3 cellular contexts compared by ENCODE assay signal in the genomic region with DNA sequence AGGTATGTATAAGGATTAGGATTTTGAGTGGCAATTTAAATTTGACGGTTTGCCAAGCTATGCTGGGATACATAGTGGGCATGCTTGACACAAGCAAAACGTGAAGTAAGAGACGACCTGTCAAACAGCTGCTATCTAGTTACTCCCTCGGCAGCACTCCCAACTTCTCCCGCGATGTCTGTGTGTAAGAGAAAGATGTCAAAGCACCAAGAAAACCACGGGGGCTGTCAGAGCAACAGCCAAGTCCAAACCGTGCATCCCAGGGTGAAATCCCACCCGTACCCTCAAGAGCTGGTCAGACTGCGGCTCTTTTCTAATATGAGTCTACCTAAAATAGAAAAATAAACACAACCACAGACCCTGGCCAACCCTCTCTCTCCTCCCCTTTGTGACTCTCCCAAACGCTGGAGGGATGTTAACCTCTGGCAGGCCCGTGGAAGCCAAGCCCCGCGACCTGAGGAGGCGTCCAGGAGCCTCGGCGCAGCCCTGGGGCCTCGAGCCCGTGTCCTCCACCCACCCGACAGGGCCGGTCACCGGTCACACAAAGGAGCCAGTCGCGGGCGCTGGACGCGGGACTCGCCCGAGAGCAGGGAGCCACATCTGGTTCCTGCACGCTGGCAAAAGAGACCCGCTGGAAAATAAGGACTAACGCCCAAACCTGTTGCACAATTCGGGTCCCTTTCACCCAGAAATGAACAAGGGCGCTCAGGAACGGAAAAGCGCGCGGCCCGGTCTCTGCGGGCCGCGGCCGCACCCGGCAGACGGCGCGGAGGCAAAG.
TF ChIP-seq lines count a peak whose summit lies in the region.

No MANE protein-coding gene starts in this region.

TF ChIP-seq in HCT116, 20 proteins besides CTCF, POLR2A, EP300 and RAD21:
- TF ChIP-seq SP1 (IDR thresholded peaks at IDR 0.05; ENCODE audit: low read depth) (no peak), POLR2AphosphoS5 (IDR thresholded peaks at IDR 0.05; ENCODE audit: low read depth, low read length) (no peak), JUND (IDR thresholded peaks at IDR 0.05) (no peak), EGR1 (IDR thresholded peaks at IDR 0.05; ENCODE audit: low read depth) (no peak), SIN3A (IDR thresholded peaks at IDR 0.05; ENCODE audit: low read depth) (no peak), SRF (IDR thresholded peaks at IDR 0.05; ENCODE audit: low read depth) (no peak), CBX3 (IDR thresholded peaks at IDR 0.05; ENCODE audit: low read depth) (no peak)
- TF ChIP-seq, protein P1, sequence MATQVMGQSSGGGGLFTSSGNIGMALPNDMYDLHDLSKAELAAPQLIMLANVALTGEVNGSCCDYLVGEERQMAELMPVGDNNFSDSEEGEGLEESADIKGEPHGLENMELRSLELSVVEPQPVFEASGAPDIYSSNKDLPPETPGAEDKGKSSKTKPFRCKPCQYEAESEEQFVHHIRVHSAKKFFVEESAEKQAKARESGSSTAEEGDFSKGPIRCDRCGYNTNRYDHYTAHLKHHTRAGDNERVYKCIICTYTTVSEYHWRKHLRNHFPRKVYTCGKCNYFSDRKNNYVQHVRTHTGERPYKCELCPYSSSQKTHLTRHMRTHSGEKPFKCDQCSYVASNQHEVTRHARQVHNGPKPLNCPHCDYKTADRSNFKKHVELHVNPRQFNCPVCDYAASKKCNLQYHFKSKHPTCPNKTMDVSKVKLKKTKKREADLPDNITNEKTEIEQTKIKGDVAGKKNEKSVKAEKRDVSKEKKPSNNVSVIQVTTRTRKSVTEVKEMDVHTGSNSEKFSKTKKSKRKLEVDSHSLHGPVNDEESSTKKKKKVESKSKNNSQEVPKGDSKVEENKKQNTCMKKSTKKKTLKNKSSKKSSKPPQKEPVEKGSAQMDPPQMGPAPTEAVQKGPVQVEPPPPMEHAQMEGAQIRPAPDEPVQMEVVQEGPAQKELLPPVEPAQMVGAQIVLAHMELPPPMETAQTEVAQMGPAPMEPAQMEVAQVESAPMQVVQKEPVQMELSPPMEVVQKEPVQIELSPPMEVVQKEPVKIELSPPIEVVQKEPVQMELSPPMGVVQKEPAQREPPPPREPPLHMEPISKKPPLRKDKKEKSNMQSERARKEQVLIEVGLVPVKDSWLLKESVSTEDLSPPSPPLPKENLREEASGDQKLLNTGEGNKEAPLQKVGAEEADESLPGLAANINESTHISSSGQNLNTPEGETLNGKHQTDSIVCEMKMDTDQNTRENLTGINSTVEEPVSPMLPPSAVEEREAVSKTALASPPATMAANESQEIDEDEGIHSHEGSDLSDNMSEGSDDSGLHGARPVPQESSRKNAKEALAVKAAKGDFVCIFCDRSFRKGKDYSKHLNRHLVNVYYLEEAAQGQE (IDR thresholded peaks at IDR 0.05; ENCODE audit: low read depth) = no peak

TF ChIP-seq in WTC11, 78 proteins besides CTCF, POLR2A, EP300 and RAD21 (continues in another document):
- TF ChIP-seq, protein P2, sequence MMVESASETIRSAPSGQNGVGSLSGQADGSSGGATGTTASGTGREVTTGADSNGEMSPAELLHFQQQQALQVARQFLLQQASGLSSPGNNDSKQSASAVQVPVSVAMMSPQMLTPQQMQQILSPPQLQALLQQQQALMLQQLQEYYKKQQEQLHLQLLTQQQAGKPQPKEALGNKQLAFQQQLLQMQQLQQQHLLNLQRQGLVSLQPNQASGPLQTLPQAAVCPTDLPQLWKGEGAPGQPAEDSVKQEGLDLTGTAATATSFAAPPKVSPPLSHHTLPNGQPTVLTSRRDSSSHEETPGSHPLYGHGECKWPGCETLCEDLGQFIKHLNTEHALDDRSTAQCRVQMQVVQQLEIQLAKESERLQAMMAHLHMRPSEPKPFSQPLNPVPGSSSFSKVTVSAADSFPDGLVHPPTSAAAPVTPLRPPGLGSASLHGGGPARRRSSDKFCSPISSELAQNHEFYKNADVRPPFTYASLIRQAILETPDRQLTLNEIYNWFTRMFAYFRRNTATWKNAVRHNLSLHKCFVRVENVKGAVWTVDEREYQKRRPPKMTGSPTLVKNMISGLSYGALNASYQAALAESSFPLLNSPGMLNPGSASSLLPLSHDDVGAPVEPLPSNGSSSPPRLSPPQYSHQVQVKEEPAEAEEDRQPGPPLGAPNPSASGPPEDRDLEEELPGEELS (CRISPR knock-in tag; IDR thresholded peaks at IDR 0.05) = no peak
- no peak for TF ChIP-seq CBFB (CRISPR knock-in tag; IDR thresholded peaks at IDR 0.05; ENCODE audit: low read depth)
- TF ChIP-seq, protein P3, sequence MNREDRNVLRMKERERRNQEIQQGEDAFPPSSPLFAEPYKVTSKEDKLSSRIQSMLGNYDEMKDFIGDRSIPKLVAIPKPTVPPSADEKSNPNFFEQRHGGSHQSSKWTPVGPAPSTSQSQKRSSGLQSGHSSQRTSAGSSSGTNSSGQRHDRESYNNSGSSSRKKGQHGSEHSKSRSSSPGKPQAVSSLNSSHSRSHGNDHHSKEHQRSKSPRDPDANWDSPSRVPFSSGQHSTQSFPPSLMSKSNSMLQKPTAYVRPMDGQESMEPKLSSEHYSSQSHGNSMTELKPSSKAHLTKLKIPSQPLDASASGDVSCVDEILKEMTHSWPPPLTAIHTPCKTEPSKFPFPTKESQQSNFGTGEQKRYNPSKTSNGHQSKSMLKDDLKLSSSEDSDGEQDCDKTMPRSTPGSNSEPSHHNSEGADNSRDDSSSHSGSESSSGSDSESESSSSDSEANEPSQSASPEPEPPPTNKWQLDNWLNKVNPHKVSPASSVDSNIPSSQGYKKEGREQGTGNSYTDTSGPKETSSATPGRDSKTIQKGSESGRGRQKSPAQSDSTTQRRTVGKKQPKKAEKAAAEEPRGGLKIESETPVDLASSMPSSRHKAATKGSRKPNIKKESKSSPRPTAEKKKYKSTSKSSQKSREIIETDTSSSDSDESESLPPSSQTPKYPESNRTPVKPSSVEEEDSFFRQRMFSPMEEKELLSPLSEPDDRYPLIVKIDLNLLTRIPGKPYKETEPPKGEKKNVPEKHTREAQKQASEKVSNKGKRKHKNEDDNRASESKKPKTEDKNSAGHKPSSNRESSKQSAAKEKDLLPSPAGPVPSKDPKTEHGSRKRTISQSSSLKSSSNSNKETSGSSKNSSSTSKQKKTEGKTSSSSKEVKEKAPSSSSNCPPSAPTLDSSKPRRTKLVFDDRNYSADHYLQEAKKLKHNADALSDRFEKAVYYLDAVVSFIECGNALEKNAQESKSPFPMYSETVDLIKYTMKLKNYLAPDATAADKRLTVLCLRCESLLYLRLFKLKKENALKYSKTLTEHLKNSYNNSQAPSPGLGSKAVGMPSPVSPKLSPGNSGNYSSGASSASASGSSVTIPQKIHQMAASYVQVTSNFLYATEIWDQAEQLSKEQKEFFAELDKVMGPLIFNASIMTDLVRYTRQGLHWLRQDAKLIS (CRISPR knock-in tag; IDR thresholded peaks at IDR 0.05; ENCODE audit: borderline replicate concordance) = no peak
- TF ChIP-seq, protein P4, sequence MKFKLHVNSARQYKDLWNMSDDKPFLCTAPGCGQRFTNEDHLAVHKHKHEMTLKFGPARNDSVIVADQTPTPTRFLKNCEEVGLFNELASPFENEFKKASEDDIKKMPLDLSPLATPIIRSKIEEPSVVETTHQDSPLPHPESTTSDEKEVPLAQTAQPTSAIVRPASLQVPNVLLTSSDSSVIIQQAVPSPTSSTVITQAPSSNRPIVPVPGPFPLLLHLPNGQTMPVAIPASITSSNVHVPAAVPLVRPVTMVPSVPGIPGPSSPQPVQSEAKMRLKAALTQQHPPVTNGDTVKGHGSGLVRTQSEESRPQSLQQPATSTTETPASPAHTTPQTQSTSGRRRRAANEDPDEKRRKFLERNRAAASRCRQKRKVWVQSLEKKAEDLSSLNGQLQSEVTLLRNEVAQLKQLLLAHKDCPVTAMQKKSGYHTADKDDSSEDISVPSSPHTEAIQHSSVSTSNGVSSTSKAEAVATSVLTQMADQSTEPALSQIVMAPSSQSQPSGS (CRISPR knock-in tag; IDR thresholded peaks at IDR 0.05; ENCODE audit: borderline replicate concordance, low read depth) = no peak
- no peak for TF ChIP-seq ATF1 (CRISPR knock-in tag; IDR thresholded peaks at IDR 0.05)
- TF ChIP-seq JUN (CRISPR knock-in tag; IDR thresholded peaks at IDR 0.05) = no peak
- no peak for TF ChIP-seq EMX1 (CRISPR knock-in tag; IDR thresholded peaks at IDR 0.05)
- no peak for TF ChIP-seq RORB (CRISPR knock-in tag; IDR thresholded peaks at IDR 0.05)
- TF ChIP-seq, protein P5, sequence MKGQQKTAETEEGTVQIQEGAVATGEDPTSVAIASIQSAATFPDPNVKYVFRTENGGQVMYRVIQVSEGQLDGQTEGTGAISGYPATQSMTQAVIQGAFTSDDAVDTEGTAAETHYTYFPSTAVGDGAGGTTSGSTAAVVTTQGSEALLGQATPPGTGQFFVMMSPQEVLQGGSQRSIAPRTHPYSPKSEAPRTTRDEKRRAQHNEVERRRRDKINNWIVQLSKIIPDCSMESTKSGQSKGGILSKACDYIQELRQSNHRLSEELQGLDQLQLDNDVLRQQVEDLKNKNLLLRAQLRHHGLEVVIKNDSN (CRISPR knock-in tag; IDR thresholded peaks at IDR 0.05) = no peak
- TF ChIP-seq KAT7 (CRISPR knock-in tag; IDR thresholded peaks at IDR 0.05; ENCODE audit: borderline replicate concordance) = no peak
- TF ChIP-seq ZNF317 (CRISPR knock-in tag; IDR thresholded peaks at IDR 0.05; ENCODE audit: borderline replicate concordance, low read depth) = no peak
- TF ChIP-seq CREM (CRISPR knock-in tag; IDR thresholded peaks at IDR 0.05) = no peak
- no peak for TF ChIP-seq IRF2 (CRISPR knock-in tag; IDR thresholded peaks at IDR 0.05; ENCODE audit: borderline replicate concordance, low read depth)
- no peak for TF ChIP-seq ESRRA (CRISPR knock-in tag; IDR thresholded peaks at IDR 0.05; ENCODE audit: borderline replicate concordance)
- no peak for TF ChIP-seq NFE2L1 (CRISPR knock-in tag; IDR thresholded peaks at IDR 0.05)
- no peak for TF ChIP-seq NR2C2 (CRISPR knock-in tag; IDR thresholded peaks at IDR 0.05)

TF ChIP-seq in H1, 55 proteins besides CTCF, POLR2A, EP300 and RAD21 (continues in another document):
- TF ChIP-seq, protein P6, sequence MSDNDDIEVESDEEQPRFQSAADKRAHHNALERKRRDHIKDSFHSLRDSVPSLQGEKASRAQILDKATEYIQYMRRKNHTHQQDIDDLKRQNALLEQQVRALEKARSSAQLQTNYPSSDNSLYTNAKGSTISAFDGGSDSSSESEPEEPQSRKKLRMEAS (IDR thresholded peaks at IDR 0.05) = no peak
- TF ChIP-seq TCF12 (IDR thresholded peaks at IDR 0.05; ENCODE audit: low read depth, low read length) = no peak
- TF ChIP-seq SIN3A (conservative IDR thresholded peaks at IDR 0.05 in 1 of 2, IDR thresholded peaks at IDR 0.05 in 1 of 2; ENCODE audit: low read depth in 1 of 2, low read length in 2 of 2) = peak; percentile 66 to 90; a peak in 2 of 4 replicates
- no peak for TF ChIP-seq SIX5 (IDR thresholded peaks at IDR 0.05; ENCODE audit: low read depth, low read length)
- TF ChIP-seq CBX5 (IDR thresholded peaks at IDR 0.05; ENCODE audit: low read depth, low read length) = no peak
- TF ChIP-seq KDM4A (IDR thresholded peaks at IDR 0.05; ENCODE audit: low read depth, low read length, severe bottlenecking) = peak; percentile 69
- TF ChIP-seq, protein P4 (IDR thresholded peaks at IDR 0.05; ENCODE audit: low read length) = no peak
- no peak for TF ChIP-seq BACH1 (IDR thresholded peaks at IDR 0.05; ENCODE audit: low read length)
- TF ChIP-seq FOSL1 (IDR thresholded peaks at IDR 0.05; ENCODE audit: insufficient read depth, low read depth, low read length) = no peak
- no peak for TF ChIP-seq CHD1 (IDR thresholded peaks at IDR 0.05; ENCODE audit: low read depth, low read length)
- no peak for TF ChIP-seq EZH2 (IDR thresholded peaks at IDR 0.05; ENCODE audit: low read depth, low read length, severe bottlenecking)
- peak; percentile 63; the same call in 1 of the 2 replicates for TF ChIP-seq CEBPB (IDR thresholded peaks at IDR 0.05; ENCODE audit: low read depth, low read length)
- no peak for TF ChIP-seq RFX5 (IDR thresholded peaks at IDR 0.05; ENCODE audit: borderline replicate concordance, low read depth, low read length)
- TF ChIP-seq ZNF274 (IDR thresholded peaks at IDR 0.05; ENCODE audit: borderline replicate concordance, extremely low read depth, low read length) = no peak
- TF ChIP-seq HDAC2 (IDR thresholded peaks at IDR 0.05; ENCODE audit: borderline replicate concordance in 1 of 2, low read depth in 2 of 2, low read length in 2 of 2) = 0 out of 4 replicates have a peak, but pooled peaks of 1 of the 2 experiments have one; percentile 48
- TF ChIP-seq PHF8 (conservative IDR thresholded peaks at IDR 0.05; ENCODE audit: low read depth, low read length) = no peak; the same call in 1 of the 2 replicates
- peak; percentile 80 for TF ChIP-seq SAP30 (IDR thresholded peaks at IDR 0.05; ENCODE audit: insufficient read depth, insufficient replicate concordance, low read length)
- peak; percentile 62 for TF ChIP-seq CTBP2 (IDR thresholded peaks at IDR 0.05; ENCODE audit: borderline replicate concordance, insufficient read depth, insufficient read length, low read length)
- no peak for TF ChIP-seq ASH2L (IDR thresholded peaks at IDR 0.05; ENCODE audit: low read length)
- TF ChIP-seq, protein P7, sequence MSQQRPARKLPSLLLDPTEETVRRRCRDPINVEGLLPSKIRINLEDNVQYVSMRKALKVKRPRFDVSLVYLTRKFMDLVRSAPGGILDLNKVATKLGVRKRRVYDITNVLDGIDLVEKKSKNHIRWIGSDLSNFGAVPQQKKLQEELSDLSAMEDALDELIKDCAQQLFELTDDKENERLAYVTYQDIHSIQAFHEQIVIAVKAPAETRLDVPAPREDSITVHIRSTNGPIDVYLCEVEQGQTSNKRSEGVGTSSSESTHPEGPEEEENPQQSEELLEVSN (IDR thresholded peaks at IDR 0.05) = no peak
- TF ChIP-seq SUZ12 (IDR thresholded peaks at IDR 0.05; ENCODE audit: low read length) = no peak
- TF ChIP-seq NANOG (IDR thresholded peaks at IDR 0.05; ENCODE audit: insufficient read depth, low read depth, low read length, poor library complexity, severe bottlenecking) = no peak
- no peak for TF ChIP-seq TEAD4 (IDR thresholded peaks at IDR 0.05; ENCODE audit: low read depth, low read length)
- 0 out of 2 replicates have a peak, but pooled peaks have one; percentile 27 for TF ChIP-seq TAF1 (IDR thresholded peaks at IDR 0.05; ENCODE audit: low read depth, low read length)
- no peak for TF ChIP-seq SIRT6 (IDR thresholded peaks at IDR 0.05; ENCODE audit: low read length)
- TF ChIP-seq TBP (IDR thresholded peaks at IDR 0.05; ENCODE audit: low read depth, low read length) = no peak
- TF ChIP-seq RXRA (IDR thresholded peaks at IDR 0.05; ENCODE audit: insufficient read depth, low read depth, low read length) = no peak
- no peak for TF ChIP-seq SRF (IDR thresholded peaks at IDR 0.05; ENCODE audit: low read depth, low read length)
- TF ChIP-seq HDAC6 (IDR thresholded peaks at IDR 0.05; ENCODE audit: low read depth, low read length) = no peak
- TF ChIP-seq RBBP5 (IDR thresholded peaks at IDR 0.05; ENCODE audit: borderline replicate concordance, low read depth, low read length) = no peak
- no peak for TF ChIP-seq JUN (IDR thresholded peaks at IDR 0.05; ENCODE audit: low read depth, low read length)
- TF ChIP-seq, protein P8, sequence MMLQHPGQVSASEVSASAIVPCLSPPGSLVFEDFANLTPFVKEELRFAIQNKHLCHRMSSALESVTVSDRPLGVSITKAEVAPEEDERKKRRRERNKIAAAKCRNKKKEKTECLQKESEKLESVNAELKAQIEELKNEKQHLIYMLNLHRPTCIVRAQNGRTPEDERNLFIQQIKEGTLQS (IDR thresholded peaks at IDR 0.05; ENCODE audit: insufficient read depth, low read depth, low read length) = no peak
- TF ChIP-seq CBX8 (IDR thresholded peaks at IDR 0.05; ENCODE audit: borderline replicate concordance, low read depth, low read length) = no peak
